1 cellular context compared by ENCODE assay signal in the genomic region with DNA sequence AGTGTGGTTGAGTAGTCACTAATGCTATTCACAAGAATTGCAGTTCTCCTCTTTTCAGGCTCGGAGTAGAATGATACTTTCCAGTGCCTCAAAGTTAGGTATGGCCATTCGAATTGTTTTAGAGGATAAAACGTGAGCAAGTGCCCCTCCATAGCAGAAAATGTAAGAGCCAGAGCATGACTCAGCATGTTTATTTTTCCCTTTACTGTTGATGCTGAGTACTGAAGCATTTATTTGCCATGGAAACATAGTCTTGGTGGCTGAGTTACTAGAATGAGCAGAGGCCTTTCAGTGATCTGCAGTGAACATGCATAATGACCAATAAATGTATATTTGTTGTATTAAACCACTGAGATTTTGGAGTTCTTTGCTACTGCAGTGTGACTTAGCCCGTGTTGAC.
TF ChIP-seq lines count a peak whose summit lies in the region.

No MANE protein-coding gene starts in this region.

TF ChIP-seq in GM23338, 12 proteins besides CTCF, POLR2A, EP300 and RAD21 (continued from another document):
- no peak for TF ChIP-seq ZNF462 (CRISPR knock-in tag; IDR thresholded peaks at IDR 0.05)
- no peak for TF ChIP-seq CREB1 (CRISPR knock-in tag; IDR thresholded peaks at IDR 0.05; ENCODE audit: low read depth)
- TF ChIP-seq ZNF114 (CRISPR knock-in tag; IDR thresholded peaks at IDR 0.05) = no peak
- TF ChIP-seq POLR2AphosphoS5 (IDR thresholded peaks at IDR 0.05; ENCODE audit: low read depth) = no peak
- TF ChIP-seq, protein P1, sequence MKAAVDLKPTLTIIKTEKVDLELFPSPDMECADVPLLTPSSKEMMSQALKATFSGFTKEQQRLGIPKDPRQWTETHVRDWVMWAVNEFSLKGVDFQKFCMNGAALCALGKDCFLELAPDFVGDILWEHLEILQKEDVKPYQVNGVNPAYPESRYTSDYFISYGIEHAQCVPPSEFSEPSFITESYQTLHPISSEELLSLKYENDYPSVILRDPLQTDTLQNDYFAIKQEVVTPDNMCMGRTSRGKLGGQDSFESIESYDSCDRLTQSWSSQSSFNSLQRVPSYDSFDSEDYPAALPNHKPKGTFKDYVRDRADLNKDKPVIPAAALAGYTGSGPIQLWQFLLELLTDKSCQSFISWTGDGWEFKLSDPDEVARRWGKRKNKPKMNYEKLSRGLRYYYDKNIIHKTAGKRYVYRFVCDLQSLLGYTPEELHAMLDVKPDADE (IDR thresholded peaks at IDR 0.05) = no peak
- no peak for TF ChIP-seq JUNB (IDR thresholded peaks at IDR 0.05; ENCODE audit: unreplicated experiment)
